7 cellular contexts compared by ENCODE assay signal in the genomic region with DNA sequence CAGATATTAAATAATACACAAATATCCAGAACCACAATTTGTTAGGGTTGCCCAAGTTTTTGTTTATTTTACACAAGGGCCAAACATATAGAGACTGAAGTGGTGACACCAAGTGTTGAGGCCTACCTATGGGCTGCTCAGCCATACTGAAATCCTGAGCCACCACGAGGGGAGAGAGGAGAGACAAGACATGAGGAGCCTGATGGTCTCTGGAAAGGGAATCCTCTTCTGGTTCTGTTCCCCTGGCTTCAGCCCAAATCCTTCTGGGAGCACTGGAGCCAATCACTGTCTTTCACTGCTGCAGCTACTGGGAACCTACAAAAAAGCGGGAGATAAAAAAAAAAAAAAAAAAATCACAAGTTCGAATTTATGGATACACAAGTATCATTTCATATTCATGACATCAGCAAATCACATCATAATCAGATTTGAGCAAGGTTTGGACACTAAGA. TPM values are rescaled to one million over a fixed set of nuclear protein-coding genes. Genes with fewer than 3 reads are reported as not detected.
DNase-seq lines count a peak whose midpoint lies in the region; ATAC-seq and TF ChIP-seq lines count a peak whose summit lies in the region.

No MANE protein-coding gene starts in this region.

- TF ChIP-seq CTCF in HCT116 (IDR thresholded peaks at IDR 0.05 in 2 of 3, conservative IDR thresholded peaks at IDR 0.05 in 1 of 3; ENCODE audit: borderline replicate concordance in 1 of 3, insufficient read depth in 1 of 3, low read depth in 2 of 3, low read length in 2 of 3) (no peak), esophagus muscularis mucosa (IDR thresholded peaks at IDR 0.05) (no peak)

- no peak overlapping the region for H3K9ac ChIP-seq in HCT116 (ENCODE audit: low read length)
- no peak overlapping the region for H3K9ac ChIP-seq in Karpas-422 (ENCODE audit: low read length)

- no TSS peak for BruUV-seq in HCT116 (replicated peaks; lab: Mats Ljungman, UMichigan)

- no peak for DNase-seq in HCT116 (ENCODE audit: low read depth, low spot score)
- peak; percentile 90 to 95 for DNase-seq in NCI-H446 (lab: John Stamatoyannopoulos, UW)
- DNase-seq in esophagus muscularis mucosa (ENCODE audit: extremely low spot score): peak; percentile 77
- DNase-seq in pons (ENCODE audit: low spot score): peak; percentile 42
- no peak for DNase-seq in cortex of kidney (lab: John Stamatoyannopoulos, UW)
- no peak for DNase-seq in Karpas-422

- 43% methylated on average over 3 of the region's 3 CpGs for WGBS in esophagus muscularis mucosa

- H2AFZ ChIP-seq in HCT116 (ENCODE audit: low read depth, low read length, poor library complexity, severe bottlenecking) (peak overlapping the region; percentile 51), Karpas-422 (ENCODE audit: low read length) (no peak overlapping the region)

- H3K4me2 ChIP-seq in HCT116 (ENCODE audit: low read length) (no peak overlapping the region), Karpas-422 (ENCODE audit: low read depth, low read length, poor library complexity, severe bottlenecking) (no peak overlapping the region)

- no peaks in the 10 kb centered on the region for H3K9me3 ChIP-seq in HCT116 (ENCODE audit: control insufficient read depth in 1 of 2, insufficient read depth in 1 of 2, low read depth in 1 of 2, low read length in 2 of 2)
- no peaks in the 10 kb centered on the region for H3K9me3 ChIP-seq in esophagus muscularis mucosa
- no peaks in the 10 kb centered on the region for H3K9me3 ChIP-seq in Karpas-422 (ENCODE audit: low read length)

- H3K36me3 ChIP-seq in HCT116 (ENCODE audit: control insufficient read depth in 1 of 2, insufficient read depth in 2 of 2, low read length in 2 of 2): no peaks in the 10 kb centered on the region
- H3K36me3 ChIP-seq in esophagus muscularis mucosa: no peaks in the 10 kb centered on the region
- H3K36me3 ChIP-seq in Karpas-422 (ENCODE audit: insufficient read depth, low read length): no peaks in the 10 kb centered on the region

- CTCF ChIA-PET in HCT116 (lab: Charles Lee): no interaction called here

- RAD21 ChIA-PET in HCT116 (lab: Charles Lee; ENCODE audit: low non-redundant PET in 1 of 2, low total read pairs in 2 of 2, uncharacterized antibody in 2 of 2, unreplicated experiment in 2 of 2): no interaction called here

- H3K4me3 ChIP-seq in HCT116 (replicated peaks in 1 of 2; ENCODE audit: low read depth in 1 of 2, low read length in 2 of 2) (no peak overlapping the region), esophagus muscularis mucosa (peak overlapping the region in 1 of 4 donors; percentile 79), Karpas-422 (ENCODE audit: low read length) (no peak overlapping the region)

- H3K9me2 ChIP-seq in HCT116 (ENCODE audit: insufficient read depth): no peaks in the 10 kb centered on the region
- no peaks in the 10 kb centered on the region for H3K9me2 ChIP-seq in Karpas-422 (replicated peaks; ENCODE audit: insufficient read depth, low read length)

- H4K20me1 ChIP-seq in HCT116 (ENCODE audit: insufficient read depth): no peaks in the 10 kb centered on the region
- no peaks in the 10 kb centered on the region for H4K20me1 ChIP-seq in Karpas-422 (ENCODE audit: insufficient read depth, low read depth, low read length)

- H3K27me3 ChIP-seq in HCT116 (ENCODE audit: insufficient read depth, low read length): no peaks in the 10 kb centered on the region
- H3K27me3 ChIP-seq in esophagus muscularis mucosa: no peaks in the 10 kb centered on the region
- H3K27me3 ChIP-seq in Karpas-422 (ENCODE audit: low read length): no peaks in the 10 kb centered on the region

- H3K27ac ChIP-seq in HCT116 (ENCODE audit: low read depth, low read length) (no peak overlapping the region), esophagus muscularis mucosa (replicated peaks in 1 of 4) (peak overlapping the region; percentile 97 to 99 (median 99)), Karpas-422 (ENCODE audit: low read length) (no peak overlapping the region)

- intact Hi-C loops in HCT116 (cut with micrococcal nuclease) (no loop called here), esophagus muscularis mucosa (cut with DNase I) (no loop called here)

- no peak for ATAC-seq in HCT116
- no peak for ATAC-seq in HG03139 (IDR thresholded peaks at IDR 0.05; ENCODE audit: unreplicated experiment)

- POLR2A ChIA-PET in HCT116 (lab: Charles Lee): interaction anchor here (0.7 kb wide), 1 partner anchor 430 kb away, joined by 3 read pairs; no protein-coding TSS in a partner anchor

- no peak for TF ChIP-seq RAD21 in HCT116 (IDR thresholded peaks at IDR 0.05; ENCODE audit: low read depth)

- H3K4me1 ChIP-seq in HCT116 (ENCODE audit: control insufficient read depth in 1 of 2, insufficient read depth in 2 of 2, low read length in 2 of 2) (peaks cover 9 to 48% of the 10 kb centered on the region in 2 experiments), esophagus muscularis mucosa (peaks cover 0 to 72% (median 55%) of the 10 kb centered on the region in 4 donors), Karpas-422 (ENCODE audit: low read length) (peaks cover 52% of the 10 kb centered on the region)

- TF ChIP-seq POLR2A in HCT116 (IDR thresholded peaks at IDR 0.05; ENCODE audit: borderline replicate concordance, extremely low read depth, insufficient read depth, insufficient read length) (no peak), esophagus muscularis mucosa (IDR thresholded peaks at IDR 0.05; ENCODE audit: low read depth) (no peak)

- H3K79me2 ChIP-seq in HCT116 (ENCODE audit: insufficient read depth, low read length) (no peaks in the 10 kb centered on the region), Karpas-422 (ENCODE audit: low read length) (no peaks in the 10 kb centered on the region)

- TF ChIP-seq EP300 in esophagus muscularis mucosa (IDR thresholded peaks at IDR 0.05): no peak

TF ChIP-seq in HCT116, 20 proteins besides CTCF, POLR2A, EP300 and RAD21:
- TF ChIP-seq POLR2AphosphoS5 (IDR thresholded peaks at IDR 0.05; ENCODE audit: low read depth, low read length) (no peak), EZH2phosphoT487 (IDR thresholded peaks at IDR 0.05; ENCODE audit: borderline replicate concordance) (no peak), CBX3 (IDR thresholded peaks at IDR 0.05; ENCODE audit: low read depth) (no peak), JUND (IDR thresholded peaks at IDR 0.05) (no peak)
- TF ChIP-seq, protein P1, sequence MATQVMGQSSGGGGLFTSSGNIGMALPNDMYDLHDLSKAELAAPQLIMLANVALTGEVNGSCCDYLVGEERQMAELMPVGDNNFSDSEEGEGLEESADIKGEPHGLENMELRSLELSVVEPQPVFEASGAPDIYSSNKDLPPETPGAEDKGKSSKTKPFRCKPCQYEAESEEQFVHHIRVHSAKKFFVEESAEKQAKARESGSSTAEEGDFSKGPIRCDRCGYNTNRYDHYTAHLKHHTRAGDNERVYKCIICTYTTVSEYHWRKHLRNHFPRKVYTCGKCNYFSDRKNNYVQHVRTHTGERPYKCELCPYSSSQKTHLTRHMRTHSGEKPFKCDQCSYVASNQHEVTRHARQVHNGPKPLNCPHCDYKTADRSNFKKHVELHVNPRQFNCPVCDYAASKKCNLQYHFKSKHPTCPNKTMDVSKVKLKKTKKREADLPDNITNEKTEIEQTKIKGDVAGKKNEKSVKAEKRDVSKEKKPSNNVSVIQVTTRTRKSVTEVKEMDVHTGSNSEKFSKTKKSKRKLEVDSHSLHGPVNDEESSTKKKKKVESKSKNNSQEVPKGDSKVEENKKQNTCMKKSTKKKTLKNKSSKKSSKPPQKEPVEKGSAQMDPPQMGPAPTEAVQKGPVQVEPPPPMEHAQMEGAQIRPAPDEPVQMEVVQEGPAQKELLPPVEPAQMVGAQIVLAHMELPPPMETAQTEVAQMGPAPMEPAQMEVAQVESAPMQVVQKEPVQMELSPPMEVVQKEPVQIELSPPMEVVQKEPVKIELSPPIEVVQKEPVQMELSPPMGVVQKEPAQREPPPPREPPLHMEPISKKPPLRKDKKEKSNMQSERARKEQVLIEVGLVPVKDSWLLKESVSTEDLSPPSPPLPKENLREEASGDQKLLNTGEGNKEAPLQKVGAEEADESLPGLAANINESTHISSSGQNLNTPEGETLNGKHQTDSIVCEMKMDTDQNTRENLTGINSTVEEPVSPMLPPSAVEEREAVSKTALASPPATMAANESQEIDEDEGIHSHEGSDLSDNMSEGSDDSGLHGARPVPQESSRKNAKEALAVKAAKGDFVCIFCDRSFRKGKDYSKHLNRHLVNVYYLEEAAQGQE (IDR thresholded peaks at IDR 0.05; ENCODE audit: low read depth): no peak

RNA-seq across cellular contexts. Expression of a gene that starts 1.9 kb away (rescaled TPM):
- 0.34 TPM for total RNA-seq in HCT116 (2021; ENCODE audit: unreplicated experiment)
- polyA plus RNA-seq in HCT116 (2012): 0.12 and 0.20 TPM in 2 replicates
- total RNA-seq in esophagus muscularis mucosa: 1 to 10 TPM in 3 of 4 donors, under 1 TPM in 1; 0.50 to 2.9 (median 1.2) TPM
- 0.22 and 1.5 TPM in 2 replicates for total RNA-seq in Karpas-422 (2014; rRNA removed; shearing (Covaris generic); ENCODE audit: low replicate concordance)

RNA-seq across cellular contexts. Expression of a gene that starts 10.4 kb away (rescaled TPM):
- total RNA-seq in HCT116 (2021; ENCODE audit: unreplicated experiment) (45.2 TPM), esophagus muscularis mucosa (10 to 100 TPM; 23.5 to 39.7 (median 30.2) TPM)
- 17.3 and 25.3 TPM in 2 replicates for polyA plus RNA-seq in HCT116 (2012)
- total RNA-seq in Karpas-422 (2014; rRNA removed; shearing (Covaris generic); ENCODE audit: low replicate concordance): 83.6 and 88.5 TPM in 2 replicates

Comparison
In these comparisons a context has a peak if more than half of its experiments do, and no peak if none do; other contexts are left out.
1. DNase-seq: peak in NCI-H446 (2 of 2), esophagus muscularis mucosa (single experiment) and pons (single experiment); none in HCT116 (single experiment), cortex of kidney (single experiment) and Karpas-422 (single experiment).
2. H3K27ac ChIP-seq: peak in esophagus muscularis mucosa (4 of 4); none in HCT116 (single experiment) and Karpas-422 (single experiment).